In genomic region chr17:45246338-45246737, GRCh38 we compare ENCODE assay signal across 9 cellular contexts. TPM values are rescaled to one million over a fixed set of nuclear protein-coding genes. Genes with fewer than 3 reads are reported as not detected.
DNase-seq lines count a peak whose midpoint lies in the region; ATAC-seq, FAIRE-seq and TF ChIP-seq lines count a peak whose summit lies in the region.
"Had no signal": no experiment of that assay in that cellular context is flagged by ENCODE, and none has a peak within 500 bp of the region (broad histone marks: within the 10 kb centered on the region; RNA-seq: fewer than 3 reads in every experiment).

No MANE protein-coding gene starts in this region.

- H3K4me3 Mint-ChIP-seq in WTC11 (peak overlapping the region; percentile 83), type B pancreatic cell (peak overlapping the region; percentile 94)

- POLR2A ChIA-PET in HepG2 (lab: Yijun Ruan, JAX) (interaction anchor here (1.1 to 2.8 kb wide), 8 partner anchors 11 to 179 kb away, joined by 3 to 17 read pairs (median 6); partner anchors contain the start of genes HEXIM1, HEXIM2 and MAP3K14), WTC11 (lab: Charles Lee) (interaction anchor here (1.6 kb wide), 1 partner anchor 49 kb away, joined by 6 read pairs; no protein-coding TSS in a partner anchor)

- TF ChIP-seq EP300 in HepG2 (IDR thresholded peaks at IDR 0.05; ENCODE audit: low read depth in 2 of 2, low read length in 2 of 2), result no peak
- TF ChIP-seq EP300 in HepG2 (CRISPR knock-in tag; IDR thresholded peaks at IDR 0.05; ENCODE audit: borderline replicate concordance), result no peak
- TF ChIP-seq EP300 in tibial nerve (IDR thresholded peaks at IDR 0.05), result no peak

- no peak for TF ChIP-seq RAD21 in HepG2 (CRISPR knock-in tag; IDR thresholded peaks at IDR 0.05)

- H4K20me1 ChIP-seq in HepG2 (ENCODE audit: insufficient read depth, low read length), result no peaks in the 10 kb centered on the region

- H3K9me3 Mint-ChIP-seq in WTC11, result no peaks in the 10 kb centered on the region
- H3K9me3 Mint-ChIP-seq in type B pancreatic cell, result no peaks in the 10 kb centered on the region

- TF ChIP-seq POLR2A in HepG2 (IDR thresholded peaks at IDR 0.05; ENCODE audit: insufficient read depth in 1 of 2, low read depth in 2 of 2, low read length in 2 of 2), result no peak
- TF ChIP-seq POLR2A in right lobe of liver (IDR thresholded peaks at IDR 0.05), result no peak
- no peak for TF ChIP-seq POLR2A in tibial nerve (IDR thresholded peaks at IDR 0.05)

- DNase-seq in HepG2 (ENCODE audit: low spot score), result no peak
- DNase-seq in right lobe of liver, result no peak
- no peak for DNase-seq in WTC11 (ENCODE audit: low spot score)
- DNase-seq in type B pancreatic cell (ENCODE audit: extremely low spot score, unreplicated experiment), result no peak
- no peak for DNase-seq in tibial nerve (ENCODE audit: low spot score in 2 of 2)
- DNase-seq in midbrain (lab: John Stamatoyannopoulos, UW), result no peak
- DNase-seq: activated CD4-positive, alpha-beta T cell treated with anti-CD3 and anti-CD28 coated beads for 1 hour had no signal

- no peak overlapping the region for H2AFZ ChIP-seq in HepG2 (ENCODE audit: low read length)

- H3K4me2 ChIP-seq in HepG2 (ENCODE audit: low read depth, low read length), result peak overlapping the region; percentile 96

- no peak overlapping the region for H3K27ac Mint-ChIP-seq in WTC11
- H3K27ac Mint-ChIP-seq in type B pancreatic cell, result peak overlapping the region; percentile 62

- no peaks in the 10 kb centered on the region for H3K9me3 ChIP-seq in HepG2 (ENCODE audit: low read length)
- H3K9me3 ChIP-seq in right lobe of liver, result no peaks in the 10 kb centered on the region
- no peaks in the 10 kb centered on the region for H3K9me3 ChIP-seq in iPS-18a (ENCODE audit: control insufficient read depth, low read depth, low read length)
- H3K9me3 ChIP-seq in tibial nerve, result no peaks in the 10 kb centered on the region

- H3K9ac ChIP-seq in HepG2 (ENCODE audit: insufficient read depth, low read depth, low read length) (no peak overlapping the region), iPS-18a (ENCODE audit: low read length) (no peak overlapping the region)

- H3K36me3 Mint-ChIP-seq in WTC11, result peaks cover 7% of the 10 kb centered on the region
- H3K36me3 Mint-ChIP-seq in type B pancreatic cell, result no peaks in the 10 kb centered on the region

- H3K4me1 Mint-ChIP-seq in WTC11 (peaks cover 22% of the 10 kb centered on the region), type B pancreatic cell (ENCODE audit: unreplicated experiment) (peaks cover 8% of the 10 kb centered on the region)

- in situ Hi-C loops in HepG2 (cut with HindIII; ENCODE audit: extremely low pct_ligation_motif_present, low pct_unique_long_range_greater_than_20kb), result loop anchor here (5.0 kb wide), 1 partner anchor 99 kb away; the partner anchor contains the start of gene HEXIM1

- no peak for FAIRE-seq in HepG2 (lab: Jason Lieb, UNC)

- TF ChIP-seq CTCF in HepG2 (CRISPR knock-in tag; IDR thresholded peaks at IDR 0.05) (no peak), right lobe of liver (IDR thresholded peaks at IDR 0.05) (no peak), WTC11 (IDR thresholded peaks at IDR 0.05) (no peak), type B pancreatic cell (conservative IDR thresholded peaks at IDR 0.05) (no peak), tibial nerve (IDR thresholded peaks at IDR 0.05) (no peak)

- no peaks in the 10 kb centered on the region for H3K79me2 ChIP-seq in HepG2 (ENCODE audit: insufficient read depth, low read length)

- no TSS peak for BruUV-seq in HepG2 (replicated peaks; lab: Mats Ljungman, UMichigan)

- H3K4me1 ChIP-seq in HepG2 (ENCODE audit: insufficient read depth, low read length) (peaks cover 40% of the 10 kb centered on the region), right lobe of liver (peaks cover 0 to 9% (median 0%) of the 10 kb centered on the region in 4 donors), iPS-18a (ENCODE audit: control insufficient read depth, low read depth, low read length) (peaks cover 9% of the 10 kb centered on the region), tibial nerve (peaks cover 0 to 25% (median 12%) of the 10 kb centered on the region in 4 donors)

- ATAC-seq in HepG2 (no peak), right lobe of liver (no peak), WTC11 (no peak), HG02884 (IDR thresholded peaks at IDR 0.05; ENCODE audit: unreplicated experiment) (no peak)

- H3K4me3 ChIP-seq in HepG2 (replicated peaks in 1 of 3; ENCODE audit: insufficient read depth in 1 of 3, low read depth in 2 of 3, low read length in 3 of 3) (peak overlapping the region in 2 of 3 experiments; percentile 84; a peak in 3 of 6 replicates), right lobe of liver (no peak overlapping the region), iPS-18a (ENCODE audit: low read length) (peak overlapping the region; percentile 77), tibial nerve (no peak overlapping the region)

- peaks cover 2% of the 10 kb centered on the region for H3K27me3 Mint-ChIP-seq in WTC11 (ENCODE audit: low read depth)
- H3K27me3 Mint-ChIP-seq in type B pancreatic cell, result peaks cover 13% of the 10 kb centered on the region

- H3K36me3 ChIP-seq in HepG2 (replicated peaks in 1 of 2; ENCODE audit: control insufficient read depth in 1 of 2, insufficient read depth in 2 of 2, low read length in 2 of 2) (no peaks in the 10 kb centered on the region), right lobe of liver (no peaks in the 10 kb centered on the region), iPS-18a (ENCODE audit: control insufficient read depth, low read depth, low read length) (peaks cover 4% of the 10 kb centered on the region), tibial nerve (peaks cover 0 to 29% (median 0%) of the 10 kb centered on the region in 3 donors)

- peaks cover 2 to 45% of the 10 kb centered on the region in 2 experiments; a peak in 4 of 5 replicates for H3K27me3 ChIP-seq in HepG2 (ENCODE audit: control insufficient read depth in 1 of 2, insufficient read depth in 2 of 2, low read length in 2 of 2)
- H3K27me3 ChIP-seq in right lobe of liver, result peaks cover 0 to 2% of the 10 kb centered on the region in 2 donors
- peaks cover 13% of the 10 kb centered on the region for H3K27me3 ChIP-seq in iPS-18a (ENCODE audit: control insufficient read depth, insufficient read depth, low read length)
- H3K27me3 ChIP-seq in tibial nerve, result peaks cover 0 to 20% of the 10 kb centered on the region in 2 donors

- H3K27ac ChIP-seq in HepG2 (ENCODE audit: extremely low read length, insufficient read depth, low read length) (no peak overlapping the region), right lobe of liver (no peak overlapping the region), iPS-18a (ENCODE audit: low read length) (no peak overlapping the region), tibial nerve (no peak overlapping the region)

- CTCF ChIA-PET in HepG2 (lab: Yijun Ruan, JAX; ENCODE audit: low intra/inter-chr PET ratio, low total read pairs) (interaction anchor here (1.5 kb wide), 1 partner anchor 10 kb away, joined by 4 read pairs; no protein-coding TSS in a partner anchor), WTC11 (lab: Charles Lee) (interaction anchor here (0.5 to 9.1 kb wide), 28 partner anchors 8 to 185 kb away, joined by 3 to 179 read pairs (median 6); partner anchors contain the start of genes ACBD4, HEXIM1 and MAP3K14)

- intact Hi-C loops in HepG2 (cut with micrococcal nuclease; ENCODE audit: unreplicated experiment), result no loop called here
- intact Hi-C loops in right lobe of liver (cut with DNase I), result no loop called here

- 38% methylated on average over 8 of the region's 8 CpGs for WGBS in HepG2 (ENCODE audit: low lambda C conversion rate)
- WGBS in right lobe of liver (ENCODE audit: insufficient coverage, low coverage, low lambda C conversion rate, missing lambda C conversion rate), result 53% methylated on average over 2 of the region's 8 CpGs
- 62 to 71% methylated on average over 8 of the region's 8 CpGs for WGBS in tibial nerve, 2 donors

RNA-seq across cellular contexts. Expression of gene SPATA32, which starts 15.6 kb away (rescaled TPM):
- not detected in 2 replicates for total RNA-seq in HepG2 (2016; rRNA removed; fragmentation: Illumina TruSeq; extraction: Trizol)
- total RNA-seq in HepG2 (2016; cell fraction: cytosol; rRNA removed; fragmentation: Illumina TruSeq; extraction: Trizol; ENCODE audit: low read depth), result not detected in 2 replicates
- not detected in 2 replicates for total RNA-seq in HepG2 (2016; cell fraction: insoluble cytoplasmic fraction; rRNA removed; fragmentation: Illumina TruSeq; extraction: Trizol)
- total RNA-seq in HepG2 (2016; cell fraction: membrane; rRNA removed; fragmentation: Illumina TruSeq; extraction: Trizol), result not detected in 2 replicates
- not detected in 2 replicates for total RNA-seq in HepG2 (2016; cell fraction: nucleus; rRNA removed; fragmentation: Illumina TruSeq; extraction: Trizol)
- not detected in 2 replicates for polyA plus RNA-seq in HepG2 (2011; rRNA removed)
- not detected in 2 replicates for polyA plus RNA-seq in HepG2 (2011; cell fraction: cytosol; rRNA removed)
- polyA plus RNA-seq in HepG2 (2011; cell fraction: nucleus; rRNA removed), result not detected in 2 replicates
- not detected in 2 replicates for polyA plus RNA-seq in HepG2 (2012)
- polyA plus RNA-seq in HepG2 (2016; cell fraction: cytosol; fragmentation: Illumina TruSeq; extraction: Trizol; ENCODE audit: low read depth), result not detected in 2 replicates
- polyA plus RNA-seq in HepG2 (2016; cell fraction: insoluble cytoplasmic fraction; fragmentation: Illumina TruSeq; extraction: Trizol; ENCODE audit: low read depth), result not detected in 2 replicates
- not detected in 2 replicates for polyA plus RNA-seq in HepG2 (2016; cell fraction: membrane; fragmentation: Illumina TruSeq; extraction: Trizol; ENCODE audit: low read depth)
- not detected in 2 replicates for polyA plus RNA-seq in HepG2 (2016; cell fraction: nucleus; fragmentation: Illumina TruSeq; extraction: Trizol; ENCODE audit: insufficient read depth, low read depth)
- not detected in 2 replicates for polyA minus RNA-seq in HepG2 (2011; rRNA and poly(A)+ RNA removed; ENCODE audit: low replicate concordance)
- not detected in 2 replicates for polyA minus RNA-seq in HepG2 (2011; cell fraction: cytosol; rRNA and poly(A)+ RNA removed)
- polyA minus RNA-seq in HepG2 (2011; cell fraction: nucleus; rRNA and poly(A)+ RNA removed), result not detected in 2 replicates
- not detected for total RNA-seq in right lobe of liver
- 0.14 to 0.15 TPM in 2 of 3 replicates, not detected in the other for total RNA-seq in WTC11 (2021)
- total RNA-seq in type B pancreatic cell (ENCODE audit: low replicate concordance), result not detected in 2 replicates
- total RNA-seq in tibial nerve, result not detected

RNA-seq across cellular contexts. Expression of gene FMNL1, which starts 24.7 kb away (rescaled TPM):
- total RNA-seq in HepG2 (2016; rRNA removed; fragmentation: Illumina TruSeq; extraction: Trizol) (0.39 and 0.53 TPM in 2 replicates), right lobe of liver (1 to 10 TPM; 3.7 to 10.0 (median 5.1) TPM), WTC11 (2021) (5.3 to 7.9 TPM (median 7.3 TPM) in 3 replicates), type B pancreatic cell (ENCODE audit: low replicate concordance) (1.9 and 6.0 TPM in 2 replicates), tibial nerve (10 to 100 TPM; 19.2 to 42.9 (median 24.6) TPM)
- total RNA-seq in HepG2 (2016; cell fraction: cytosol; rRNA removed; fragmentation: Illumina TruSeq; extraction: Trizol; ENCODE audit: low read depth), result 0.61 TPM in 1 of 2 replicates, not detected in the other
- total RNA-seq in HepG2 (2016; cell fraction: insoluble cytoplasmic fraction; rRNA removed; fragmentation: Illumina TruSeq; extraction: Trizol), result 0.12 and 0.41 TPM in 2 replicates
- 0.48 and 0.74 TPM in 2 replicates for total RNA-seq in HepG2 (2016; cell fraction: membrane; rRNA removed; fragmentation: Illumina TruSeq; extraction: Trizol)
- total RNA-seq in HepG2 (2016; cell fraction: nucleus; rRNA removed; fragmentation: Illumina TruSeq; extraction: Trizol), result 0.56 and 0.63 TPM in 2 replicates
- 0.70 and 1.1 TPM in 2 replicates for polyA plus RNA-seq in HepG2 (2011; rRNA removed)
- polyA plus RNA-seq in HepG2 (2011; cell fraction: cytosol; rRNA removed), result 0.38 and 0.48 TPM in 2 replicates
- polyA plus RNA-seq in HepG2 (2011; cell fraction: nucleus; rRNA removed), result 4.9 and 6.1 TPM in 2 replicates
- polyA plus RNA-seq in HepG2 (2012), result 0.78 and 1.2 TPM in 2 replicates
- polyA plus RNA-seq in HepG2 (2016; cell fraction: cytosol; fragmentation: Illumina TruSeq; extraction: Trizol; ENCODE audit: low read depth), result 0.27 TPM in 1 of 2 replicates, not detected in the other
- polyA plus RNA-seq in HepG2 (2016; cell fraction: insoluble cytoplasmic fraction; fragmentation: Illumina TruSeq; extraction: Trizol; ENCODE audit: low read depth), result 0.37 and 0.69 TPM in 2 replicates
- 0.31 and 0.37 TPM in 2 replicates for polyA plus RNA-seq in HepG2 (2016; cell fraction: membrane; fragmentation: Illumina TruSeq; extraction: Trizol; ENCODE audit: low read depth)
- polyA plus RNA-seq in HepG2 (2016; cell fraction: nucleus; fragmentation: Illumina TruSeq; extraction: Trizol; ENCODE audit: insufficient read depth, low read depth), result 1.9 and 2.6 TPM in 2 replicates
- polyA minus RNA-seq in HepG2 (2011; rRNA and poly(A)+ RNA removed; ENCODE audit: low replicate concordance), result 0.68 and 17.4 TPM in 2 replicates
- polyA minus RNA-seq in HepG2 (2011; cell fraction: cytosol; rRNA and poly(A)+ RNA removed), result 0.69 TPM in 1 of 2 replicates, not detected in the other
- 0.77 and 1.4 TPM in 2 replicates for polyA minus RNA-seq in HepG2 (2011; cell fraction: nucleus; rRNA and poly(A)+ RNA removed)

Comparison
In these comparisons a context has a peak if more than half of its experiments do, and no peak if none do; other contexts are left out.
1. H3K4me3 ChIP-seq: peak in HepG2 (2 of 3) and iPS-18a (single experiment); none in right lobe of liver (0 of 3) and tibial nerve (0 of 4).